ENCODE assay signal across 9 cellular contexts in the genomic region with DNA sequence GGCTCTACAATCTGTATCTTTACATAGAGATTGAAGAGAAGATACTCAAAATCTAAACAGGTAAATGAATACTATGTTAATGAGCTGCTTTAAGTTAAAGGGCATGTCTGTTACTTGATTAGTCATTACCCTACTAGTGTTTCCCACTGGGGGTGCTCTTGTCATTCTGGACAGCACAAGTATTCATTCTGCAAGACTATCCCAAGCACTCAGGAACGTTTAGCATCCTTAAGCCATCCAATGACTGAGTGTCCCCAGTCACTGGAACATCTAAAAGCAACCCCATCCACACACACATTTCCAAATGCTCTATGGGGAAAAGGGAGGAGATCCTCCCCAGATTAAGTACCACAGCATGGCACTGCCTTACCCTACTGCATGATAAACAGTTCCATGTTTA. TPM values are rescaled to one million over a fixed set of nuclear protein-coding genes. Genes with fewer than 3 reads are reported as not detected.
A peak's percentile ranks its signal among the peaks of the same experiment; 100 is the strongest.
DNase-seq lines count a peak whose midpoint lies in the region; ATAC-seq and TF ChIP-seq lines count a peak whose summit lies in the region.
"Had no signal": no experiment of that assay in that cellular context is flagged by ENCODE, and none has a peak within 500 bp of the region (broad histone marks: within the 10 kb centered on the region; RNA-seq: fewer than 3 reads in every experiment).

No MANE protein-coding gene starts in this region.

- peak; percentile 46 for ATAC-seq in GM19023 (IDR thresholded peaks at IDR 0.05; ENCODE audit: unreplicated experiment)
- peak; percentile 64 for ATAC-seq in HG03460 (IDR thresholded peaks at IDR 0.05; ENCODE audit: unreplicated experiment)

- WGBS in hepatocyte (ENCODE audit: low lambda C conversion rate, missing lambda C conversion rate), result 38% methylated on average over 1 of the region's 1 CpG

- no peak overlapping the region for H3K4me2 ChIP-seq in hepatocyte

- peak; percentile 24; the same call in 1 of the 2 replicates for TF ChIP-seq CTCF in VCaP (conservative IDR thresholded peaks at IDR 0.05)
- TF ChIP-seq CTCF in hepatocyte (IDR thresholded peaks at IDR 0.05; ENCODE audit: poor library complexity), result peak; percentile 30

- DNase-seq in COLO829 (ENCODE audit: low spot score) (peak; percentile 45), hepatocyte (ENCODE audit: low spot score) (peak; percentile 34), posterior cingulate gyrus (no peak), islet precursor cell (no peak)
- no peak for DNase-seq in activated CD4-positive, alpha-beta T cell treated with anti-CD3 and anti-CD28 coated beads, Interleukin-2, amount 50 U/mL, for 1 hour

- no peaks in the 10 kb centered on the region for H3K27me3 ChIP-seq in hepatocyte
- H3K27me3 ChIP-seq: SJCRH30 had no signal

- intact Hi-C loops in posterior cingulate gyrus (cut with DNase I), result no loop called here

- no peaks in the 10 kb centered on the region for H3K9me3 ChIP-seq in hepatocyte (ENCODE audit: low read depth)
- H3K9me3 ChIP-seq: SJCRH30 had no signal

- H3K79me2 ChIP-seq in hepatocyte, result peaks cover 100% of the 10 kb centered on the region

- H3K4me3 ChIP-seq in hepatocyte, result no peak overlapping the region
- H3K4me3 ChIP-seq: SJCRH30 had no signal

- H4K20me1 ChIP-seq in hepatocyte (ENCODE audit: insufficient read depth, poor library complexity, severe bottlenecking), result peaks cover 99% of the 10 kb centered on the region

- H2AFZ ChIP-seq in hepatocyte, result no peak overlapping the region

- no peaks in the 10 kb centered on the region for H3K9me2 ChIP-seq in hepatocyte (replicated peaks; ENCODE audit: insufficient read depth)

- no peak overlapping the region for H3K27ac ChIP-seq in VCaP
- peak overlapping the region; percentile 4 for H3K27ac ChIP-seq in hepatocyte
- H3K27ac ChIP-seq: SJCRH30 had no signal

- peaks cover 28% of the 10 kb centered on the region for H3K4me1 ChIP-seq in hepatocyte (ENCODE audit: insufficient read depth)

- no peaks in the 10 kb centered on the region for H3K36me3 ChIP-seq in hepatocyte (replicated peaks; ENCODE audit: insufficient read depth, low read depth)
- H3K36me3 ChIP-seq: SJCRH30 had no signal

RNA-seq across cellular contexts. Expression of a gene that starts 25.7 kb away (rescaled TPM):
- total RNA-seq in hepatocyte, result 395 and 399 TPM in 2 replicates
- 616 and 623 TPM in 2 replicates for polyA plus RNA-seq in hepatocyte

Comparison
In these comparisons a context has a peak if more than half of its experiments do, and no peak if none do; other contexts are left out.
1. DNase-seq: peak in COLO829 (single experiment) and hepatocyte (single experiment); none in posterior cingulate gyrus (0 of 10), activated CD4-positive, alpha-beta T cell treated with anti-CD3 and anti-CD28 coated beads, Interleukin-2, amount 50 U/mL, for 1 hour (single experiment) and islet precursor cell (single experiment).